ENCODE assay signal across 13 cellular contexts in the genomic region with DNA sequence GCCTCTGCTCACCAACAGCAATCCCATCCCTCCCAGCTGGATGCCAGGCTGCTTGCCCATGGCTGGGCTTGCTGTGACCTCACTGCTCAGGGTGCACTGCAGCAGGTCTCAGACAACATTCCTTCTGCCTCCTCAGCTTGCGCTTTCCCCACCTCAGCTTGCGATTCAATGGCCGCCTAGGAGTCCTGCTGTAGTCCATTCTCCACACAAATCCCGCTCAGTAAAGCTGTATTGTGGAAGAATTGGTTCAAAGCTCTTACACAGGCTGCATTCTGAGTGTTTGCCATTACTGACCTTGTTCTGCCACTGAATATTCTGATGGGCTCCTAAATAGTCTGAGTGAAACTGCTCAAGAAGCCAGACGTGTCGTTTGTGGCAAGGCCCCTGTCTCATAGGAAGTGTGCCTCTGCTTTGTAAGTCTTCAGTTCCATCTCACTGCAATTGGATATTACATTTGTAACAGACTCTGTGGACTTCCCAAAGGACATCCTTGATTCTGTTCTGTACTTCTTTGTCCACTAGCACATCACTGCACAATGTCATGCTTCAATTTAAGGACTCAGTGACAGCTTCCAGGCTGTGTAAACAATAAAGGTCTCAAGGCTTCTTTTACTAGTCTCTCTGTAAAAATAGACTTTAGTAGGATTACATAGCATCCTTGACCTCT. TPM values are rescaled to one million over a fixed set of nuclear protein-coding genes. Genes with fewer than 3 reads are reported as not detected.
DNase-seq lines count a peak whose midpoint lies in the region; ATAC-seq, FAIRE-seq and TF ChIP-seq lines count a peak whose summit lies in the region.
"Had no signal": no experiment of that assay in that cellular context is flagged by ENCODE, and none has a peak within 500 bp of the region (broad histone marks: within the 10 kb centered on the region; RNA-seq: fewer than 3 reads in every experiment).

No MANE protein-coding gene starts in this region.

- H3K9me3 Mint-ChIP-seq in astrocyte (ENCODE audit: unreplicated experiment) = peaks cover 3% of the 10 kb centered on the region
- H3K9me3 Mint-ChIP-seq: activated T-cell treated with anti-CD3 and anti-CD28 coated beads, Interleukin-2, amount 50 U/mL, for 4 hours had no signal

- no peaks in the 10 kb centered on the region for H3K79me2 ChIP-seq in astrocyte (ENCODE audit: insufficient read depth, low read length)
- H3K79me2 ChIP-seq in keratinocyte (ENCODE audit: control insufficient read depth, insufficient read depth, low read length) = peaks cover 2% of the 10 kb centered on the region

- peak overlapping the region; percentile 72 for H3K27ac Mint-ChIP-seq in astrocyte (ENCODE audit: unreplicated experiment)

- no peak overlapping the region for H3K4me3 ChIP-seq in right atrium auricular region
- no peak overlapping the region for H3K4me3 ChIP-seq in astrocyte (ENCODE audit: insufficient read depth, low read depth, low read length)
- H3K4me3 ChIP-seq in keratinocyte (ENCODE audit: control insufficient read depth in 2 of 3, extremely low read depth in 1 of 3, insufficient read depth in 2 of 3, low read depth in 1 of 3, low read length in 3 of 3) = no peak overlapping the region
- no peak overlapping the region for H3K4me3 ChIP-seq in vagina
- H3K4me3 ChIP-seq in brain microvascular endothelial cell (ENCODE audit: low read depth, low read length) = no peak overlapping the region
- H3K4me3 ChIP-seq: pancreas had no signal

- H2AFZ ChIP-seq in astrocyte (ENCODE audit: low read depth, low read length) (no peak overlapping the region), keratinocyte (ENCODE audit: control insufficient read depth, low read length) (no peak overlapping the region)

- no peaks in the 10 kb centered on the region for H3K27me3 Mint-ChIP-seq in astrocyte (ENCODE audit: low read depth, unreplicated experiment)

- H3K36me3 Mint-ChIP-seq in astrocyte (ENCODE audit: low read depth, unreplicated experiment) = peaks cover 7% of the 10 kb centered on the region

- FAIRE-seq in astrocyte (lab: Jason Lieb, UNC) (peak; percentile 37), keratinocyte (lab: Jason Lieb, UNC) (peak; percentile 44)
- FAIRE-seq: pancreas had no signal

- H3K36me3 ChIP-seq in right atrium auricular region = no peaks in the 10 kb centered on the region
- H3K36me3 ChIP-seq in astrocyte (ENCODE audit: insufficient read depth, low read length) = peaks cover 8% of the 10 kb centered on the region
- H3K36me3 ChIP-seq in keratinocyte (ENCODE audit: control insufficient read depth in 2 of 2, extremely low read depth in 1 of 2, insufficient read depth in 2 of 2, low read length in 2 of 2) = peaks cover 0 to 3% of the 10 kb centered on the region in 2 experiments
- H3K36me3 ChIP-seq in vagina = no peaks in the 10 kb centered on the region
- peaks cover 2% of the 10 kb centered on the region for H3K36me3 ChIP-seq in brain microvascular endothelial cell (replicated peaks)
- H3K36me3 ChIP-seq: BE2C, pancreas had no signal

- no peaks in the 10 kb centered on the region for H3K9me3 ChIP-seq in right atrium auricular region
- no peaks in the 10 kb centered on the region for H3K9me3 ChIP-seq in astrocyte (ENCODE audit: insufficient read depth, low read depth, low read length)
- H3K9me3 ChIP-seq in keratinocyte (ENCODE audit: control insufficient read depth, low read depth, low read length) = no peaks in the 10 kb centered on the region
- no peaks in the 10 kb centered on the region for H3K9me3 ChIP-seq in vagina
- H3K9me3 ChIP-seq: BE2C, pancreas had no signal

- dilution Hi-C loops in keratinocyte (cut with MboI; ENCODE audit: extremely low pct_ligation_motif_present, low sequenced_read_pairs) = no loop called here

- DNase-seq in Right ventricle myocardium inferior (ENCODE audit: missing footprints) (no peak), right atrium auricular region (ENCODE audit: low spot score) (no peak), astrocyte (ENCODE audit: low read depth) (peak; percentile 27), keratinocyte (ENCODE audit: low read depth, low spot score) (no peak), vagina (ENCODE audit: extremely low spot score in 2 of 2) (no peak), brain microvascular endothelial cell (no peak)
- DNase-seq in activated CD8-positive, alpha-beta memory T cell treated with anti-CD3 and anti-CD28 coated beads, Interleukin-2, amount 50 U/mL, for 48 hours = no peak
- DNase-seq: activated T-cell treated with anti-CD3 and anti-CD28 coated beads, Interleukin-2, amount 50 U/mL, for 4 hours; BE2C; pancreas; SHP77 treated with DMSO at 0.1 percent for 48 hours; stimulated activated naive CD4-positive, alpha-beta T cell treated with Interleukin-2 at 50 U/mL for 16 hours had no signal

- H4K20me1 ChIP-seq in astrocyte (ENCODE audit: insufficient read depth, low read length) (peaks cover 9% of the 10 kb centered on the region), keratinocyte (ENCODE audit: control insufficient read depth, extremely low read depth, insufficient read depth, low read length) (no peaks in the 10 kb centered on the region)

- H3K4me2 ChIP-seq in astrocyte (ENCODE audit: low read length) = peak overlapping the region; percentile 38
- H3K4me2 ChIP-seq in keratinocyte (ENCODE audit: control insufficient read depth, extremely low read depth, insufficient read depth, low read depth, low read length) = no peak overlapping the region

- no peak for TF ChIP-seq POLR2A in vagina (IDR thresholded peaks at IDR 0.05)

- in situ Hi-C loops in brain microvascular endothelial cell (cut with HindIII; ENCODE audit: low pct_ligation_motif_present, low sequenced_read_pairs) = no loop called here

- H3K27ac ChIP-seq in right atrium auricular region (peak overlapping the region in 1 of 2 donors; percentile 43), astrocyte (ENCODE audit: low read depth, low read length) (no peak overlapping the region), keratinocyte (ENCODE audit: control insufficient read depth, insufficient read depth, low read length) (no peak overlapping the region), vagina (peak overlapping the region; percentile 62), brain microvascular endothelial cell (no peak overlapping the region)
- H3K27ac ChIP-seq: pancreas had no signal

- H3K4me3 Mint-ChIP-seq in astrocyte (ENCODE audit: unreplicated experiment) = no peak overlapping the region
- H3K4me3 Mint-ChIP-seq: activated T-cell treated with anti-CD3 and anti-CD28 coated beads, Interleukin-2, amount 50 U/mL, for 4 hours had no signal

- H3K9ac ChIP-seq in astrocyte (ENCODE audit: low read length) (peak overlapping the region; percentile 9), keratinocyte (ENCODE audit: control insufficient read depth, extremely low read depth, insufficient read depth, low read length) (no peak overlapping the region)

- no peaks in the 10 kb centered on the region for H3K27me3 ChIP-seq in right atrium auricular region
- H3K27me3 ChIP-seq in astrocyte (ENCODE audit: insufficient read depth, low read length) = no peaks in the 10 kb centered on the region
- no peaks in the 10 kb centered on the region for H3K27me3 ChIP-seq in keratinocyte (ENCODE audit: control insufficient read depth, extremely low read depth, insufficient read depth, low read length)
- no peaks in the 10 kb centered on the region for H3K27me3 ChIP-seq in vagina
- H3K27me3 ChIP-seq in brain microvascular endothelial cell (replicated peaks) = no peaks in the 10 kb centered on the region
- H3K27me3 ChIP-seq: BE2C, pancreas had no signal

- TF ChIP-seq CTCF in right atrium auricular region (IDR thresholded peaks at IDR 0.05) (no peak), astrocyte (IDR thresholded peaks at IDR 0.05; ENCODE audit: insufficient read depth, low read depth, low read length) (no peak), keratinocyte (optimal IDR thresholded peaks at IDR 0.05 in 1 of 3, IDR thresholded peaks at IDR 0.05 in 1 of 3, conservative IDR thresholded peaks at IDR 0.05 in 1 of 3; ENCODE audit: extremely low read depth in 1 of 3, insufficient read depth in 2 of 3, low read length in 3 of 3) (no peak), vagina (IDR thresholded peaks at IDR 0.05) (no peak), brain microvascular endothelial cell (IDR thresholded peaks at IDR 0.05; ENCODE audit: low read depth, low read length, missing control alignments) (no peak)

- no peaks in the 10 kb centered on the region for H3K9me1 ChIP-seq in keratinocyte (ENCODE audit: control insufficient read depth, extremely low read depth, insufficient read depth, low read length)

- H3K4me1 Mint-ChIP-seq in astrocyte (ENCODE audit: low read depth, unreplicated experiment) = peaks cover 19% of the 10 kb centered on the region

- intact Hi-C loops in Right ventricle myocardium inferior (cut with DNase I) = loop anchor here (10.0 kb wide), 1 partner anchor 207 kb away; the partner anchor contains the start of gene HMGB1
- intact Hi-C loops in vagina (cut with DNase I) = no loop called here

- peak; percentile 46 for ATAC-seq in Right ventricle myocardium inferior
- ATAC-seq in HG03175 (IDR thresholded peaks at IDR 0.05; ENCODE audit: unreplicated experiment) = no peak
- ATAC-seq: activated T-cell treated with anti-CD3 and anti-CD28 coated beads, Interleukin-2, amount 50 U/mL, for 4 hours had no signal

- H3K4me1 ChIP-seq in right atrium auricular region (peaks cover 0 to 10% of the 10 kb centered on the region in 2 donors), astrocyte (ENCODE audit: insufficient read depth, low read length) (peaks cover 8% of the 10 kb centered on the region), keratinocyte (ENCODE audit: control insufficient read depth, extremely low read depth, insufficient read depth, low read length) (no peaks in the 10 kb centered on the region), vagina (peaks cover 13% of the 10 kb centered on the region)

RNA-seq across cellular contexts. Expression of gene KATNAL1, which starts 49.8 kb away (rescaled TPM):
- total RNA-seq in Right ventricle myocardium inferior (41.0 TPM), right atrium auricular region (10 to 100 TPM; 22.2 to 37.9 TPM), astrocyte (36.9 and 42.0 TPM in 2 replicates), vagina (20.6 TPM)
- polyA plus RNA-seq in keratinocyte = 6.1 to 10.1 TPM (median 8.1 TPM) in 3 replicates
- polyA plus RNA-seq in keratinocyte (2011; ENCODE audit: low read depth) = 3.6 TPM
- polyA plus RNA-seq in keratinocyte (2011; cell fraction: cytosol; rRNA removed) = 6.9 and 9.8 TPM in 2 replicates
- 9.6 and 10.4 TPM in 2 replicates for polyA plus RNA-seq in keratinocyte (2011; cell fraction: nucleus; rRNA removed)
- polyA plus RNA-seq in keratinocyte (2012; ENCODE audit: low replicate concordance) = 2.4 and 8.9 TPM in 2 replicates
- polyA minus RNA-seq in keratinocyte = 3.2 to 17.6 TPM (median 9.6 TPM) in 3 replicates
- 6.5 TPM for polyA minus RNA-seq in keratinocyte (2011; cell fraction: cytosol; rRNA and poly(A)+ RNA removed)
- polyA minus RNA-seq in keratinocyte (2011; cell fraction: nucleus; rRNA and poly(A)+ RNA removed) = 13.9 and 24.7 TPM in 2 replicates
